Comparison of ENCODE assay signal across 1 cellular context in the genomic region with DNA sequence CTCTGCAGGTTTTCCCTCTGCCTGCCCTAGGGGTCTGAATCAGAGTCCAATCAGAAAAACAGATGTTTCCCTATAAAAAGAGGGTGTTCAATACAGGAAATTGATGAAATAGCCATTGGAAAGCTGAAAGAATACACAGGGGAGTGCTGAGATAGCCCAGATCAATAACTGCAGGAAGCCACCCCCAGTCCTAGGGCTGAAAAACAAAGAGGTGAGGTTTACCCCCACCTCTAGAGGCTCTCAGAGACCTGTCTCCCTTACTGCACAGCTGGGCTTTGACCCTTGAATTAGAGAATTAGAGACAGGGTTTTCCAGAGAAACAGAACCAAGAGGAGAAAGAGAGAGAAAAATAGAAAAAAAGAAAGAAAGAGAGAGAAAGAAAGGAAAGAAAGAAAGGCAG.
TF ChIP-seq lines count a peak whose summit lies in the region.

No MANE protein-coding gene starts in this region.

TF ChIP-seq in HepG2, 621 proteins besides CTCF, POLR2A, EP300 and RAD21:
- TF ChIP-seq ZNF446 (CRISPR knock-in tag; IDR thresholded peaks at IDR 0.05), result no peak
- TF ChIP-seq ONECUT2 (CRISPR knock-in tag; IDR thresholded peaks at IDR 0.05), result 0 out of 2 replicates have a peak, but pooled peaks have one; percentile 27
- TF ChIP-seq ZFP36L2 (CRISPR knock-in tag; IDR thresholded peaks at IDR 0.05), result no peak
- TF ChIP-seq KLF11 (CRISPR knock-in tag; IDR thresholded peaks at IDR 0.05), result no peak
- no peak for TF ChIP-seq KAT8 (CRISPR knock-in tag; IDR thresholded peaks at IDR 0.05)
- peak; percentile 65; the same call in 1 of the 2 replicates for TF ChIP-seq ETV5 (CRISPR knock-in tag; IDR thresholded peaks at IDR 0.05; ENCODE audit: borderline replicate concordance)
